2 cellular contexts compared by ENCODE assay signal in genomic region chr6:149683256-149683860, GRCh38.
A peak's percentile ranks its signal among the peaks of the same experiment; 100 is the strongest.
TF ChIP-seq lines count a peak whose summit lies in the region.

No MANE protein-coding gene starts in this region.

TF ChIP-seq in HEK293, 187 proteins besides CTCF, POLR2A, EP300 and RAD21:
- TF ChIP-seq SCRT2 (tag by site-specific recombination; IDR thresholded peaks at IDR 0.05) (peak; percentile 96), ZNF354C (tag by site-specific recombination; IDR thresholded peaks at IDR 0.05; ENCODE audit: borderline replicate concordance, low read depth) (no peak), SCRT1 (tag by site-specific recombination; IDR thresholded peaks at IDR 0.05; ENCODE audit: borderline replicate concordance) (peak; percentile 44; the same call in 1 of the 2 replicates)
TF ChIP-seq in HEK293: peak in this region for 2.

TF ChIP-seq in K562, 482 proteins besides CTCF, POLR2A, EP300 and RAD21:
- TF ChIP-seq ZEB2 (IDR thresholded peaks at IDR 0.05) (no peak), CHD7 (IDR thresholded peaks at IDR 0.05; ENCODE audit: low read depth, low read length) (no peak), NR2C2 (CRISPR knock-in tag; IDR thresholded peaks at IDR 0.05) (no peak), NR2C2 (tag; IDR thresholded peaks at IDR 0.05) (no peak), SRSF9 (IDR thresholded peaks at IDR 0.05; ENCODE audit: borderline replicate concordance, low read depth, low read length) (no peak), ZNF592 (IDR thresholded peaks at IDR 0.05) (no peak), ZNF785 (CRISPR knock-in tag; IDR thresholded peaks at IDR 0.05) (no peak), ZNF232 (CRISPR knock-in tag; IDR thresholded peaks at IDR 0.05) (no peak), CCNT2 (IDR thresholded peaks at IDR 0.05; ENCODE audit: borderline replicate concordance, extremely low read depth, insufficient read length, low read depth, low read length) (no peak), POLR2H (tag; IDR thresholded peaks at IDR 0.05; ENCODE audit: low read depth) (no peak)
